33 cellular contexts compared by ENCODE assay signal in the genomic region with DNA sequence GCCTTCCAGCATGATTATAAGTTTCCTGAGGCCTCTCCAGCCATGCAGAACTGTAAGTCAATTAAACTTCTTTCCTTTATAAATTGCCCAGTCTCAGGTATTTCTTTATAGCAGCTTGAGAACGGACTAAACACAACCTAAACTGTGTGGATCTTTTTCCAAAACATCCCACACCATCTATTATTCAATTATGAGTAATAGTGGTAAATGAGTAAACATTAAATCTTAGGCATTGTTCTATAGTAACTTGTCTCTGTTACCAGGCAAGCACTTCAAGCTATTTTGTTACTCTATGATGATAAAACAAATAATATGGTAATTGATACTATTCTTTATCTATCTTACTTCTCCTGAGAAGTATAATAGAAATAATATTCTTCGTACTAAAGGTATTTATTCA.
"Had no signal": no experiment of that assay in that cellular context is flagged by ENCODE, and none has a peak within 500 bp of the region (broad histone marks: within the 10 kb centered on the region; RNA-seq: fewer than 3 reads in every experiment).

No MANE protein-coding gene starts in this region.

- H3K4me1 Mint-ChIP-seq: activated CD8-positive, alpha-beta memory T cell treated with anti-CD3 and anti-CD28 coated beads, Interleukin-2, amount 10 ng/mL, durations not matched to agents 7 days and 5 days; activated naive CD4-positive, alpha-beta T cell treated with anti-CD3 and anti-CD28 coated beads, Interleukin-2, amount 50 U/mL, for 24 hours; activated naive CD8-positive, alpha-beta T cell treated with anti-CD3 and anti-CD28 coated beads, Interleukin-2, amount 10 ng/mL, durations not matched to agents 7 days and 5 days had no signal

- H3K27me3 ChIP-seq: ascending aorta, SJSA1 had no signal

- H3K27ac ChIP-seq: ascending aorta, KMS-11, SJSA1, VCaP had no signal

- H3K36me3 ChIP-seq: ascending aorta, SJSA1 had no signal

- H3K36me3 Mint-ChIP-seq: activated CD8-positive, alpha-beta memory T cell treated with anti-CD3 and anti-CD28 coated beads, Interleukin-2, amount 10 ng/mL, durations not matched to agents 7 days and 5 days; activated naive CD4-positive, alpha-beta T cell treated with anti-CD3 and anti-CD28 coated beads, Interleukin-2, amount 50 U/mL, for 24 hours; activated naive CD8-positive, alpha-beta T cell treated with anti-CD3 and anti-CD28 coated beads, Interleukin-2, amount 10 ng/mL, durations not matched to agents 7 days and 5 days had no signal

- H3K9ac ChIP-seq: KMS-11, SK-N-SH had no signal

- H3K9me2 ChIP-seq: SK-N-SH had no signal

- H3K4me1 ChIP-seq: ascending aorta, SJSA1 had no signal

- H3K9me3 ChIP-seq: ascending aorta, SJSA1, SK-N-SH had no signal

- H3K9me3 Mint-ChIP-seq: activated CD4-positive, alpha-beta memory T cell treated with anti-CD3 and anti-CD28 coated beads, Interleukin-2, amount 10 ng/mL, durations not matched to agents 7 days and 5 days; activated naive CD8-positive, alpha-beta T cell treated with anti-CD3 and anti-CD28 coated beads, Interleukin-2, amount 10 ng/mL, durations not matched to agents 7 days and 5 days; activated T-cell treated with anti-CD3 and anti-CD28 coated beads, Interleukin-2, amount 50 U/mL, for 72 hours; activated T-helper 2 cell treated with anti-CD3 and anti-CD28 coated beads, Interferon-gamma antibody, Interleukin-2, Interleukin-4, amounts not matched to agents 10 μg/mL and 5 μg/mL and 100 μg/mL, durations not matched to agents 14 hours and 24 hours and 36 hours; T-helper 1 cell treated with Interleukin-12 subunit alpha and Interleukin-12 subunit beta and Interleukin-4 antibody, amounts not matched to agents 30 μg/mL and 1 μg/mL, for 36 hours had no signal

- H3K4me3 ChIP-seq: ascending aorta, SJSA1 had no signal

- ATAC-seq: activated CD8-positive, alpha-beta memory T cell treated with anti-CD3 and anti-CD28 coated beads, Interleukin-2, amount 10 ng/mL, durations not matched to agents 7 days and 5 days; activated T-cell treated with anti-CD3 and anti-CD28 coated beads, Interleukin-2, amount 50 U/mL, for 72 hours had no signal

- H3K4me2 ChIP-seq: KMS-11, SK-N-SH had no signal

- H3K27ac Mint-ChIP-seq: activated CD4-positive, alpha-beta memory T cell treated with anti-CD3 and anti-CD28 coated beads, Interleukin-2, amount 10 ng/mL, durations not matched to agents 7 days and 5 days; activated CD8-positive, alpha-beta memory T cell treated with anti-CD3 and anti-CD28 coated beads, Interleukin-2, amount 10 ng/mL, durations not matched to agents 7 days and 5 days; activated naive CD4-positive, alpha-beta T cell treated with anti-CD3 and anti-CD28 coated beads, Interleukin-2, amount 50 U/mL, for 24 hours; activated naive CD8-positive, alpha-beta T cell treated with anti-CD3 and anti-CD28 coated beads, Interleukin-2, amount 10 ng/mL, durations not matched to agents 7 days and 5 days; activated T-cell treated with anti-CD3 and anti-CD28 coated beads, Interleukin-2, amount 50 U/mL, for 72 hours; activated T-helper 2 cell treated with anti-CD3 and anti-CD28 coated beads, Interferon-gamma antibody, Interleukin-2, Interleukin-4, amounts not matched to agents 10 μg/mL and 5 μg/mL and 100 μg/mL, durations not matched to agents 14 hours and 24 hours and 36 hours; T-helper 1 cell treated with Interleukin-12 subunit alpha and Interleukin-12 subunit beta and Interleukin-4 antibody, amounts not matched to agents 30 μg/mL and 1 μg/mL, for 36 hours had no signal

- H3K27me3 Mint-ChIP-seq: activated CD4-positive, alpha-beta memory T cell treated with anti-CD3 and anti-CD28 coated beads, Interleukin-2, amount 10 ng/mL, durations not matched to agents 7 days and 5 days; activated CD8-positive, alpha-beta memory T cell treated with anti-CD3 and anti-CD28 coated beads, Interleukin-2, amount 10 ng/mL, durations not matched to agents 7 days and 5 days; activated naive CD8-positive, alpha-beta T cell treated with anti-CD3 and anti-CD28 coated beads, Interleukin-2, amount 10 ng/mL, durations not matched to agents 7 days and 5 days had no signal

- DNase-seq: activated CD4-positive, alpha-beta memory T cell treated with anti-CD3 and anti-CD28 coated beads, Interleukin-2, amount 10 ng/mL, durations not matched to agents 7 days and 5 days; activated CD4-positive, alpha-beta T cell treated with anti-CD3 and anti-CD28 coated beads for 1 hour; activated CD4-positive, alpha-beta T cell treated with anti-CD3 and anti-CD28 coated beads for 48 hours; activated CD4-positive, CD25-positive, alpha-beta regulatory T cell; activated CD8-positive, alpha-beta memory T cell treated with anti-CD3 and anti-CD28 coated beads for 24 hours; activated CD8-positive, alpha-beta memory T cell treated with anti-CD3 and anti-CD28 coated beads, Interleukin-2, amount 10 ng/mL, durations not matched to agents 7 days and 5 days; activated CD8-positive, alpha-beta memory T cell treated with anti-CD3 and anti-CD28 coated beads, Interleukin-2, amount 50 U/mL, for 48 hours; activated gamma-delta T cell; activated naive CD4-positive, alpha-beta T cell treated with Interleukin-2 at 50 U/mL for 16 hours; activated naive CD8-positive, alpha-beta T cell treated with anti-CD3 and anti-CD28 coated beads, Interleukin-2, amount 10 ng/mL, durations not matched to agents 7 days and 5 days; activated T-cell treated with anti-CD3 and anti-CD28 coated beads, Interleukin-2, amount 50 U/mL, for 72 hours; amygdala; caudate nucleus; cerebellar nuclear complex; NCI-H1092 treated with DMSO at 0.1 percent for 48 hours; NCI-H1417; NCI-H146; NCI-H187; NCI-H2029 treated with DMSO at 0.1 percent for 48 hours; NCI-H2107; NCI-H2171; NCI-H510A; NCI-H526; NCI-H748 treated with DMSO at 0.1 percent for 48 hours; SHP77 treated with DMSO at 0.1 percent for 48 hours; SK-N-SH had no signal

- H3K4me3 Mint-ChIP-seq: activated CD4-positive, alpha-beta memory T cell treated with anti-CD3 and anti-CD28 coated beads, Interleukin-2, amount 10 ng/mL, durations not matched to agents 7 days and 5 days; activated CD8-positive, alpha-beta memory T cell treated with anti-CD3 and anti-CD28 coated beads, Interleukin-2, amount 10 ng/mL, durations not matched to agents 7 days and 5 days; activated naive CD4-positive, alpha-beta T cell treated with anti-CD3 and anti-CD28 coated beads, Interleukin-2, amount 50 U/mL, for 24 hours; activated naive CD8-positive, alpha-beta T cell treated with anti-CD3 and anti-CD28 coated beads, Interleukin-2, amount 10 ng/mL, durations not matched to agents 7 days and 5 days; activated T-cell treated with anti-CD3 and anti-CD28 coated beads, Interleukin-2, amount 50 U/mL, for 72 hours; T-helper 1 cell treated with Interleukin-12 subunit alpha and Interleukin-12 subunit beta and Interleukin-4 antibody, amounts not matched to agents 30 μg/mL and 1 μg/mL, for 36 hours had no signal
